Comparison of ENCODE assay signal across 1 cellular context in genomic region chr17:29219378-29220047, GRCh38.
TF ChIP-seq lines count a peak whose summit lies in the region.

No MANE protein-coding gene starts in this region.

TF ChIP-seq in GM12878, 131 proteins besides CTCF, POLR2A, EP300 and RAD21 (continued from another document):
- no peak for TF ChIP-seq PRDM15 (CRISPR knock-in tag; IDR thresholded peaks at IDR 0.05)
- TF ChIP-seq IKZF1 (conservative IDR thresholded peaks at IDR 0.05) = peak; percentile 80
- TF ChIP-seq CHD4 (IDR thresholded peaks at IDR 0.05) = no peak
- TF ChIP-seq GABPA (IDR thresholded peaks at IDR 0.05; ENCODE audit: low read depth) = no peak
- peak; percentile 29; the same call in 1 of the 3 replicates for TF ChIP-seq POU2F2 (IDR thresholded peaks at IDR 0.05; ENCODE audit: borderline replicate concordance, low read depth, low read length)
- peak; percentile 57 to 68 for TF ChIP-seq IKZF2 (IDR thresholded peaks at IDR 0.05)
- no peak for TF ChIP-seq PAX5 (IDR thresholded peaks at IDR 0.05; ENCODE audit: borderline replicate concordance, low read depth, low read length)
- TF ChIP-seq GATAD2B (conservative IDR thresholded peaks at IDR 0.05; ENCODE audit: low read depth) = 0 out of 2 replicates have a peak, but pooled peaks have one; percentile 29
